ENCODE assay signal across 14 cellular contexts in the genomic region with DNA sequence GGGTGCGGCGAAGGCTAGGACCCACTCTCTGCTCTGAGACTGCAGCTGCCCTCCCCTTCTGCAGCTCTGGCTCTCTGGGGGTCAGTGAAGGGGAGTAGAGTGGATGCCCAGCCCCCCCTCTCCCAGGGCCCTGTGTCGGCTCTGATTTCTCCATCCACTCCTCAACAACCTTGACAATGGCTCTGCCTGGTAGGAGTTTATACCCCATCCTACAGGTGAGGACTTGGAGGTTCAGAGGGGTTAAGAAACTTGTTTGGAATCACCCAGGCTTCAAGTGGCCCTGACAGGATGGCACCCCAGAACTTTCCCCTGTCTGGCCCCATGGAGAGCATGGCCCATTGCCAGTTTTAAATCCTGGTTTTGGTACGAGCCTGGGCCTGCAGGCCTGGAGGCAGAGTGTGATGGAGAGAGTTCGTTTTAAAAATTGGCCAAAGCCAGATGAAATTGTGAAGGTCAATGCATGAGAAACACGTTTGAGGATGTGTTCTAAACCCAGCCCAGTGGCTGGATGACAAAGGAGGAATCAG. TPM values are rescaled to one million over a fixed set of nuclear protein-coding genes. Genes with fewer than 3 reads are reported as not detected.
DNase-seq lines count a peak whose midpoint lies in the region; ATAC-seq, FAIRE-seq and TF ChIP-seq lines count a peak whose summit lies in the region.
"Had no signal": no experiment of that assay in that cellular context is flagged by ENCODE, and none has a peak within 500 bp of the region (broad histone marks: within the 10 kb centered on the region; RNA-seq: fewer than 3 reads in every experiment).

No MANE protein-coding gene starts in this region.

- peaks cover 29% of the 10 kb centered on the region for H3K9me1 ChIP-seq in IMR-90 (ENCODE audit: insufficient read depth, low read length)

- no peak overlapping the region for H2BK120ac ChIP-seq in IMR-90 (ENCODE audit: low read depth, low read length)

- POLR2A ChIA-PET in IMR-90 (lab: Charles Lee; ENCODE audit: unreplicated experiment), result no interaction called here

- no peak overlapping the region for H2AK5ac ChIP-seq in IMR-90 (ENCODE audit: low read depth, low read length)

- H3K27ac ChIP-seq in IMR-90 (ENCODE audit: insufficient read depth, low read length) (no peak overlapping the region), ascending aorta (peak overlapping the region; percentile 8 to 44), iPS-20b (ENCODE audit: low read length) (peak overlapping the region; percentile 29)
- H3K27ac ChIP-seq: PC-9 had no signal

- H4K20me1 ChIP-seq in IMR-90 (ENCODE audit: insufficient read depth, low read length), result peaks cover 93% of the 10 kb centered on the region

- H3K4me2 ChIP-seq in IMR-90 (ENCODE audit: low read depth, low read length), result no peak overlapping the region
- H3K4me2 ChIP-seq: PC-9 had no signal

- TF ChIP-seq RAD21 in IMR-90 (IDR thresholded peaks at IDR 0.05; ENCODE audit: low read length), result no peak

- H3K18ac ChIP-seq in IMR-90 (ENCODE audit: low read depth, low read length), result no peak overlapping the region

- H3K4me1 ChIP-seq in IMR-90 (ENCODE audit: control insufficient read depth, insufficient read depth, low read length) (peaks cover 34% of the 10 kb centered on the region), ascending aorta (peaks cover 4 to 71% of the 10 kb centered on the region in 2 donors), iPS-20b (ENCODE audit: insufficient read depth, low read length) (peaks cover 8% of the 10 kb centered on the region; the same call in 1 of the 2 replicates)
- H3K4me1 ChIP-seq: Caco-2 had no signal

- H3K79me1 ChIP-seq in IMR-90 (ENCODE audit: low read depth in 1 of 2, low read length in 2 of 2), result peaks cover 33 to 98% of the 10 kb centered on the region in 2 experiments

- H3K9me3 Mint-ChIP-seq in stimulated activated memory B cell treated with anti-CD40 and anti-IgM and Interleukin-4, amounts not matched to agents 10 μg/mL and 1 μg/mL and 100 μg/mL, for 72 hours, result no peaks in the 10 kb centered on the region
- H3K9me3 Mint-ChIP-seq: activated naive CD4-positive, alpha-beta T cell treated with anti-CD3 and anti-CD28 coated beads for 36 hours had no signal

- H3K4me1 Mint-ChIP-seq in stimulated activated memory B cell treated with anti-CD40 and anti-IgM and Interleukin-4, amounts not matched to agents 10 μg/mL and 1 μg/mL and 100 μg/mL, for 72 hours, result peaks cover 11% of the 10 kb centered on the region

- CTCF ChIA-PET in IMR-90 (lab: Yijun Ruan, JAX), result no interaction called here

- no peak overlapping the region for H2AK9ac ChIP-seq in IMR-90 (replicated peaks; ENCODE audit: low read depth, low read length, poor library complexity)

- H3K9ac ChIP-seq in IMR-90 (ENCODE audit: low read depth, low read length), result no peak overlapping the region
- H3K9ac ChIP-seq in iPS-20b (ENCODE audit: low read depth, low read length), result no peak overlapping the region

- no peak overlapping the region for H4K5ac ChIP-seq in IMR-90 (ENCODE audit: low read depth, low read length)

- H3K9me3 ChIP-seq in IMR-90 (ENCODE audit: control insufficient read depth, insufficient read depth, low read length) (no peaks in the 10 kb centered on the region), ascending aorta (no peaks in the 10 kb centered on the region), iPS-20b (ENCODE audit: insufficient read depth, low read depth, low read length) (no peaks in the 10 kb centered on the region)
- H3K9me3 ChIP-seq: Caco-2 had no signal

- DNase-seq in IMR-90 (no peak), ascending aorta (ENCODE audit: low spot score in 2 of 2) (no peak), NCI-H748 (lab: John Stamatoyannopoulos, UW; ENCODE audit: unreplicated experiment) (no peak), frontal cortex (ENCODE audit: low spot score in 2 of 2) (no peak)
- DNase-seq: activated naive CD4-positive, alpha-beta T cell treated with anti-CD3 and anti-CD28 coated beads for 36 hours; Caco-2; hippocampal formation; NCI-H2081 treated with DMSO at 0.1 percent for 48 hours; NCI-H748 treated with DMSO at 0.1 percent for 48 hours; PC-9; stimulated activated CD4-positive, alpha-beta T cell treated with anti-CD3 and anti-CD28 coated beads, Interleukin-1b, Interleukin-23, amount 100 ng/mL, for 48 hours had no signal

- H4K8ac ChIP-seq in IMR-90 (ENCODE audit: low read depth in 2 of 2, low read length in 2 of 2), result no peak overlapping the region

- no peak overlapping the region for H2BK20ac ChIP-seq in IMR-90 (ENCODE audit: low read depth, low read length)

- H3K27ac Mint-ChIP-seq in stimulated activated memory B cell treated with anti-CD40 and anti-IgM and Interleukin-4, amounts not matched to agents 10 μg/mL and 1 μg/mL and 100 μg/mL, for 72 hours, result peak overlapping the region; percentile 40
- H3K27ac Mint-ChIP-seq: activated naive CD4-positive, alpha-beta T cell treated with anti-CD3 and anti-CD28 coated beads for 36 hours had no signal

- H3K23ac ChIP-seq in IMR-90 (ENCODE audit: low read depth, low read length), result peak overlapping the region; percentile 33; the same call in 1 of the 2 replicates

- H3K36me3 Mint-ChIP-seq in stimulated activated memory B cell treated with anti-CD40 and anti-IgM and Interleukin-4, amounts not matched to agents 10 μg/mL and 1 μg/mL and 100 μg/mL, for 72 hours, result no peaks in the 10 kb centered on the region

- dilution Hi-C loops in IMR-90 (cut with HindIII; ENCODE audit: low sequenced_read_pairs, unreplicated experiment), result no loop called here

- no TSS peak for BruUV-seq in IMR-90 (replicated peaks; lab: Mats Ljungman, UMichigan)

- H4K91ac ChIP-seq in IMR-90 (ENCODE audit: insufficient read depth, low read depth, low read length), result no peak overlapping the region

- TF ChIP-seq CTCF in IMR-90 (conservative IDR thresholded peaks at IDR 0.05; ENCODE audit: low read depth, low read length) (no peak), ascending aorta (IDR thresholded peaks at IDR 0.05) (no peak)

- H3K56ac ChIP-seq in IMR-90 (ENCODE audit: extremely low read depth, insufficient read depth, low read length), result no peak overlapping the region

- H3K4me3 ChIP-seq in IMR-90 (ENCODE audit: insufficient read depth, low read depth, low read length), result no peak overlapping the region
- H3K4me3 ChIP-seq in ascending aorta, result no peak overlapping the region
- H3K4me3 ChIP-seq in iPS-20b (ENCODE audit: low read length), result no peak overlapping the region
- H3K4me3 ChIP-seq: PC-9 had no signal

- no peak for TF ChIP-seq POLR2A in IMR-90 (IDR thresholded peaks at IDR 0.05; ENCODE audit: low read depth, low read length)

- FAIRE-seq in frontal cortex (lab: Jason Lieb, UNC), result no peak

- WGBS in IMR-90 (ENCODE audit: extremely low coverage in 2 of 2, insufficient read length in 1 of 2), 2 experiments, result 73% methylated on average over 3 of the region's 6 CpGs; no CpG with 5 or more reads in 1 of the 2 experiments

- no peak overlapping the region for H3K4ac ChIP-seq in IMR-90 (ENCODE audit: low read depth, low read length)

- H2AFZ ChIP-seq in IMR-90 (replicated peaks; ENCODE audit: low read length, poor library complexity), result no peak overlapping the region
- H2AFZ ChIP-seq: PC-9 had no signal

- H3K27me3 ChIP-seq in IMR-90 (ENCODE audit: control insufficient read depth, insufficient read depth, low read length) (no peaks in the 10 kb centered on the region), ascending aorta (no peaks in the 10 kb centered on the region), iPS-20b (ENCODE audit: insufficient read depth, low read length) (no peaks in the 10 kb centered on the region)

- peaks cover 44% of the 10 kb centered on the region for H3K27me3 Mint-ChIP-seq in stimulated activated memory B cell treated with anti-CD40 and anti-IgM and Interleukin-4, amounts not matched to agents 10 μg/mL and 1 μg/mL and 100 μg/mL, for 72 hours

- H3K36me3 ChIP-seq in IMR-90 (ENCODE audit: control insufficient read depth, insufficient read depth, low read length) (no peaks in the 10 kb centered on the region), ascending aorta (no peaks in the 10 kb centered on the region), iPS-20b (ENCODE audit: insufficient read depth, low read depth, low read length) (no peaks in the 10 kb centered on the region)

- H3K14ac ChIP-seq in IMR-90 (replicated peaks; ENCODE audit: low read depth, low read length), result no peak overlapping the region

- no peak overlapping the region for H2BK5ac ChIP-seq in IMR-90 (ENCODE audit: low read depth, low read length, poor library complexity, severe bottlenecking)

- H2BK15ac ChIP-seq in IMR-90 (ENCODE audit: low read depth, low read length), result no peak overlapping the region

- in situ Hi-C loops in IMR-90 (cut with MboI; ENCODE audit: low sequenced_read_pairs), result no loop called here

- intact Hi-C loops in IMR-90 (cut with micrococcal nuclease), result no loop called here
- intact Hi-C loops in ascending aorta (cut with DNase I), result no loop called here

- no peak for ATAC-seq in IMR-90 (ENCODE audit: low read depth)
- no peak for ATAC-seq in stimulated activated memory B cell treated with anti-CD40 and anti-IgM and Interleukin-4, amounts not matched to agents 10 μg/mL and 1 μg/mL and 100 μg/mL, for 72 hours
- ATAC-seq in GM18511 (IDR thresholded peaks at IDR 0.05; ENCODE audit: unreplicated experiment), result no peak

- H3K4me3 Mint-ChIP-seq in stimulated activated memory B cell treated with anti-CD40 and anti-IgM and Interleukin-4, amounts not matched to agents 10 μg/mL and 1 μg/mL and 100 μg/mL, for 72 hours, result no peak overlapping the region
- H3K4me3 Mint-ChIP-seq: activated naive CD4-positive, alpha-beta T cell treated with anti-CD3 and anti-CD28 coated beads for 36 hours had no signal

TF ChIP-seq in IMR-90, 13 proteins besides CTCF, POLR2A, EP300 and RAD21 (continues in another document):
- TF ChIP-seq CEBPB (IDR thresholded peaks at IDR 0.05; ENCODE audit: low read depth, low read length), result no peak
- TF ChIP-seq MAZ (IDR thresholded peaks at IDR 0.05; ENCODE audit: borderline replicate concordance, low read depth, low read length), result no peak
- TF ChIP-seq, protein P1, sequence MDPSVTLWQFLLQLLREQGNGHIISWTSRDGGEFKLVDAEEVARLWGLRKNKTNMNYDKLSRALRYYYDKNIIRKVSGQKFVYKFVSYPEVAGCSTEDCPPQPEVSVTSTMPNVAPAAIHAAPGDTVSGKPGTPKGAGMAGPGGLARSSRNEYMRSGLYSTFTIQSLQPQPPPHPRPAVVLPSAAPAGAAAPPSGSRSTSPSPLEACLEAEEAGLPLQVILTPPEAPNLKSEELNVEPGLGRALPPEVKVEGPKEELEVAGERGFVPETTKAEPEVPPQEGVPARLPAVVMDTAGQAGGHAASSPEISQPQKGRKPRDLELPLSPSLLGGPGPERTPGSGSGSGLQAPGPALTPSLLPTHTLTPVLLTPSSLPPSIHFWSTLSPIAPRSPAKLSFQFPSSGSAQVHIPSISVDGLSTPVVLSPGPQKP (IDR thresholded peaks at IDR 0.05; ENCODE audit: borderline replicate concordance, low read depth, low read length), result no peak
- no peak for TF ChIP-seq MXI1 (IDR thresholded peaks at IDR 0.05; ENCODE audit: borderline replicate concordance, low read depth, low read length)
- no peak for TF ChIP-seq NFE2L2 (IDR thresholded peaks at IDR 0.05; ENCODE audit: low read depth, low read length)

RNA-seq across cellular contexts. Expression of a gene that starts 22.3 kb away (rescaled TPM):
- total RNA-seq in IMR-90 (2012; rRNA removed) (35.8 and 41.0 TPM in 2 replicates), ascending aorta (34.7 TPM), frontal cortex (229 TPM)
- 60.5 and 68.9 TPM in 2 replicates for polyA plus RNA-seq in IMR-90 (2012; rRNA removed)
- 45.5 and 54.7 TPM in 2 replicates for polyA plus RNA-seq in IMR-90 (2012; cell fraction: cytosol; rRNA removed)
- polyA plus RNA-seq in IMR-90 (2012; cell fraction: nucleus; rRNA removed; ENCODE audit: low replicate concordance), result 36.7 and 43.5 TPM in 2 replicates
